In the genomic region with DNA sequence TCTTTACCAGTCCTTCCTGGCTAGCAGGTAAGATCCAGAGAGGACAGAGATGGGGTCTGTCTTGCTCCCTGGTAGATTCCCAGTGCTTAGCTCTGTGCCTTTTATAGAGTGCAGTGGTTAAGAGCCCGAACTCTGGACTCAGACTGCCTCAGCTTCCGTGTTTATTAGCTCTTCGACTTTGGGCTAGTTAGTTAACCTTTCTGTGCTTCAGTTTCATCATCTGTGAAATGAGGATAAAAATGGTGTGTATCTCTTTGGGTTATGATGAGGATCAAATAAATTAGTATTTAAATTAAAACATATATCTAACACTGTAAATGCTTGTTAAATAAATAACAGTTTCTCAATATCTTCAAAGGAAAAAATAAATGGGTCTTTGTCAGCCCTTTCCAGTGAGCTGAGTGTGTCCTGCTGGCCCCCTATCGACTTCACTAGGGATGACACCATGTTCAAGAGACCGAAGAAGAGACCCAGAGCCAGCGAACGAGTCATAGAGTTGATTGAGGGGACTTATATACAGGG, we compare ENCODE assay signal across 10 cellular contexts. TPM values are rescaled to one million over a fixed set of nuclear protein-coding genes. Genes with fewer than 3 reads are reported as not detected.
DNase-seq lines count a peak whose midpoint lies in the region; ATAC-seq and TF ChIP-seq lines count a peak whose summit lies in the region.
"Had no signal": no experiment of that assay in that cellular context is flagged by ENCODE, and none has a peak within 500 bp of the region (broad histone marks: within the 10 kb centered on the region; RNA-seq: fewer than 3 reads in every experiment).

No MANE protein-coding gene starts in this region.

- H3K27me3 ChIP-seq in PC-3 (ENCODE audit: low read length), result no peaks in the 10 kb centered on the region
- no peaks in the 10 kb centered on the region for H3K27me3 ChIP-seq in foreskin keratinocyte

- no peaks in the 10 kb centered on the region for H4K20me1 ChIP-seq in PC-3 (ENCODE audit: low read length)

- no peaks in the 10 kb centered on the region for H3F3A ChIP-seq in PC-3 (ENCODE audit: low read length, unreplicated experiment)

- CTCF ChIA-PET in PC-3 (lab: Charles Lee), result no interaction called here

- no peak overlapping the region for H3K4me3 ChIP-seq in PC-3 (ENCODE audit: low read length)

- H3K79me2 ChIP-seq in PC-3 (ENCODE audit: low read length), result 0 out of 2 replicates have a peak, but pooled peaks cover 8% of the 10 kb centered on the region

- H3K9me2 ChIP-seq in PC-3 (replicated peaks; ENCODE audit: low read length), result no peaks in the 10 kb centered on the region

- H3K27ac ChIP-seq in PC-3 (ENCODE audit: low read length) (no peak overlapping the region), foreskin keratinocyte (no peak overlapping the region)

- no peak overlapping the region for H2AFZ ChIP-seq in PC-3 (ENCODE audit: low read length)

- intact Hi-C loops in PC-3 (cut with micrococcal nuclease), result no loop called here

- ATAC-seq in PC-3, result no peak
- peak; percentile 22 for ATAC-seq in foreskin keratinocyte

- DNase-seq in stimulated activated CD4-positive, alpha-beta T cell treated with anti-CD3 and anti-CD28 coated beads, Interleukin-1b, Interleukin-23, amount 100 ng/mL, for 48 hours, result peak; percentile 20
- DNase-seq in stimulated activated CD4-positive, alpha-beta T cell treated with anti-CD3 and anti-CD28 coated beads, Interleukin-2, amount 100 ng/mL, for 24 hours, result no peak
- DNase-seq in PC-3 (peak; percentile 25), foreskin keratinocyte (no peak), germinal center (ENCODE audit: low spot score) (no peak), cerebellar cortex (ENCODE audit: low spot score) (no peak), GM19238 (ENCODE audit: insufficient read length, low spot score) (no peak), NCI-H187 (lab: John Stamatoyannopoulos, UW) (no peak)
- DNase-seq: activated effector memory CD4-positive, alpha-beta T cell treated with Interleukin-2 at 50 U/mL for 16 hours; NCI-H524 had no signal

- no peak overlapping the region for H3K4me2 ChIP-seq in PC-3 (ENCODE audit: low read length)

- TF ChIP-seq CTCF in PC-3 (conservative IDR thresholded peaks at IDR 0.05; ENCODE audit: low read depth, low read length) (peak; percentile 32; the same call in 1 of the 2 replicates), foreskin keratinocyte (conservative IDR thresholded peaks at IDR 0.05) (peak; percentile 39)

- no peak overlapping the region for H3K9ac ChIP-seq in PC-3 (ENCODE audit: low read length)

- H3K4me1 ChIP-seq in PC-3 (ENCODE audit: insufficient read depth, low read length) (no peaks in the 10 kb centered on the region), foreskin keratinocyte (peaks cover 8% of the 10 kb centered on the region)

- no TSS peak for BruUV-seq in PC-3 (replicated peaks; lab: Mats Ljungman, UMichigan)

- H3K9me3 ChIP-seq in PC-3 (ENCODE audit: low read length), result no peaks in the 10 kb centered on the region

- H3K36me3 ChIP-seq in PC-3 (ENCODE audit: low read depth, low read length), result no peaks in the 10 kb centered on the region

- POLR2A ChIA-PET in PC-3 (lab: Charles Lee; ENCODE audit: unreplicated experiment), result no interaction called here

RNA-seq across cellular contexts. Expression of a gene that starts 38.2 kb away (rescaled TPM):
- total RNA-seq in PC-3 (2014; rRNA removed) (24.2 and 25.9 TPM in 2 replicates), foreskin keratinocyte (38.1 and 38.8 TPM in 2 replicates)
- 8.0 and 10.1 TPM in 2 replicates for polyA plus RNA-seq in foreskin keratinocyte

Comparison
In these comparisons a context has a peak if more than half of its experiments do, and no peak if none do; other contexts are left out.
1. DNase-seq: peak in stimulated activated CD4-positive, alpha-beta T cell treated with anti-CD3 and anti-CD28 coated beads, Interleukin-1b, Interleukin-23, amount 100 ng/mL, for 48 hours (single experiment) and PC-3 (single experiment); none in stimulated activated CD4-positive, alpha-beta T cell treated with anti-CD3 and anti-CD28 coated beads, Interleukin-2, amount 100 ng/mL, for 24 hours (0 of 2), foreskin keratinocyte (0 of 2), germinal center (single experiment), cerebellar cortex (single experiment), GM19238 (single experiment) and NCI-H187 (0 of 2).